In the genomic region with DNA sequence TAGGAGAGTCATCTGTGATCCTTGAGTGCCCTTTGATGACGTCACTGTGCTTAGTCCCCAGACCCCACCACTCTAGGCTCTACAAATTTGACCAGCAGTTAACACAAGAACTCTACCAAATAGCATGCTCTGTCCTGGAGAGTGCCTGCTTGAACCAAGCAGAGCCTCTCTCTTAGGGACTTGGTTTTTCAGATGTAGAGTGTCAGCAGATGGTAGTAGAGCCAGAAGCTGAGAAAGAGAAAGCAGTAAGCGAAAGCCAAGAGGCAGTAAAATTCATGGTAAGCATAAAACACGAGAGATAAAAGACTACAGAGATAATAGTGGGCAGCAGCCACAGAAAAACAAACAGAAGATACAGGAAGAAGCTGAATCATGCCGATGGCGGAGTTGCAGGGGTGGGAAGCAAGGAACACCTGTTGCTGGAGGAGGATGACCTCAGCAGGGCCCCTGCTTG, we compare ENCODE assay signal across 1 cellular context.
TF ChIP-seq lines count a peak whose summit lies in the region.

No MANE protein-coding gene starts in this region.

TF ChIP-seq in HEK293, 187 proteins besides CTCF, POLR2A, EP300 and RAD21 (continued from another document and continues in another):
- TF ChIP-seq, protein P1, sequence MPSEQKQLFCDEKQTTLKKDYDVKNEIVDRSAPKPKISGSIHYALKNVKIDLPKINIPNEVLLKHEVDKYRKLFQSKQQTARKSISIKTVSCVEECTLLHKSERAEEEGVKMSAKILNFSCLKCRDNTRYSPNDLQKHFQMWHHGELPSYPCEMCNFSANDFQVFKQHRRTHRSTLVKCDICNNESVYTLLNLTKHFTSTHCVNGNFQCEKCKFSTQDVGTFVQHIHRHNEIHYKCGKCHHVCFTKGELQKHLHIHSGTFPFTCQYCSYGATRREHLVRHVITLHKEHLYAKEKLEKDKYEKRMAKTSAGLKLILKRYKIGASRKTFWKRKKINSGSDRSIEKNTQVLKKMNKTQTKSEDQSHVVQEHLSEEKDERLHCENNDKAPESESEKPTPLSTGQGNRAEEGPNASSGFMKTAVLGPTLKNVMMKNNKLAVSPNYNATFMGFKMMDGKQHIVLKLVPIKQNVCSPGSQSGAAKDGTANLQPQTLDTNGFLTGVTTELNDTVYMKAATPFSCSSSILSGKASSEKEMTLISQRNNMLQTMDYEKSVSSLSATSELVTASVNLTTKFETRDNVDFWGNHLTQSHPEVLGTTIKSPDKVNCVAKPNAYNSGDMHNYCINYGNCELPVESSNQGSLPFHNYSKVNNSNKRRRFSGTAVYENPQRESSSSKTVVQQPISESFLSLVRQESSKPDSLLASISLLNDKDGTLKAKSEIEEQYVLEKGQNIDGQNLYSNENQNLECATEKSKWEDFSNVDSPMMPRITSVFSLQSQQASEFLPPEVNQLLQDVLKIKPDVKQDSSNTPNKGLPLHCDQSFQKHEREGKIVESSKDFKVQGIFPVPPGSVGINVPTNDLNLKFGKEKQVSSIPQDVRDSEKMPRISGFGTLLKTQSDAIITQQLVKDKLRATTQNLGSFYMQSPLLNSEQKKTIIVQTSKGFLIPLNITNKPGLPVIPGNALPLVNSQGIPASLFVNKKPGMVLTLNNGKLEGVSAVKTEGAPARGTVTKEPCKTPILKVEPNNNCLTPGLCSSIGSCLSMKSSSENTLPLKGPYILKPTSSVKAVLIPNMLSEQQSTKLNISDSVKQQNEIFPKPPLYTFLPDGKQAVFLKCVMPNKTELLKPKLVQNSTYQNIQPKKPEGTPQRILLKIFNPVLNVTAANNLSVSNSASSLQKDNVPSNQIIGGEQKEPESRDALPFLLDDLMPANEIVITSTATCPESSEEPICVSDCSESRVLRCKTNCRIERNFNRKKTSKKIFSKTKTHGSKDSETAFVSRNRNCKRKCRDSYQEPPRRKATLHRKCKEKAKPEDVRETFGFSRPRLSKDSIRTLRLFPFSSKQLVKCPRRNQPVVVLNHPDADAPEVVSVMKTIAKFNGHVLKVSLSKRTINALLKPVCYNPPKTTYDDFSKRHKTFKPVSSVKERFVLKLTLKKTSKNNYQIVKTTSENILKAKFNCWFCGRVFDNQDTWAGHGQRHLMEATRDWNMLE (tag by site-specific recombination; conservative IDR thresholded peaks at IDR 0.05; ENCODE audit: low read depth), result no peak
- TF ChIP-seq, protein P2, sequence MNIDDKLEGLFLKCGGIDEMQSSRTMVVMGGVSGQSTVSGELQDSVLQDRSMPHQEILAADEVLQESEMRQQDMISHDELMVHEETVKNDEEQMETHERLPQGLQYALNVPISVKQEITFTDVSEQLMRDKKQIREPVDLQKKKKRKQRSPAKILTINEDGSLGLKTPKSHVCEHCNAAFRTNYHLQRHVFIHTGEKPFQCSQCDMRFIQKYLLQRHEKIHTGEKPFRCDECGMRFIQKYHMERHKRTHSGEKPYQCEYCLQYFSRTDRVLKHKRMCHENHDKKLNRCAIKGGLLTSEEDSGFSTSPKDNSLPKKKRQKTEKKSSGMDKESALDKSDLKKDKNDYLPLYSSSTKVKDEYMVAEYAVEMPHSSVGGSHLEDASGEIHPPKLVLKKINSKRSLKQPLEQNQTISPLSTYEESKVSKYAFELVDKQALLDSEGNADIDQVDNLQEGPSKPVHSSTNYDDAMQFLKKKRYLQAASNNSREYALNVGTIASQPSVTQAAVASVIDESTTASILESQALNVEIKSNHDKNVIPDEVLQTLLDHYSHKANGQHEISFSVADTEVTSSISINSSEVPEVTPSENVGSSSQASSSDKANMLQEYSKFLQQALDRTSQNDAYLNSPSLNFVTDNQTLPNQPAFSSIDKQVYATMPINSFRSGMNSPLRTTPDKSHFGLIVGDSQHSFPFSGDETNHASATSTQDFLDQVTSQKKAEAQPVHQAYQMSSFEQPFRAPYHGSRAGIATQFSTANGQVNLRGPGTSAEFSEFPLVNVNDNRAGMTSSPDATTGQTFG (tag by site-specific recombination; IDR thresholded peaks at IDR 0.05; ENCODE audit: borderline replicate concordance), result no peak
- TF ChIP-seq ZBTB20 (tag by site-specific recombination; IDR thresholded peaks at IDR 0.05), result peak; percentile 59
- TF ChIP-seq ZNF146 (tag by site-specific recombination; IDR thresholded peaks at IDR 0.05), result no peak
- TF ChIP-seq, protein P3, sequence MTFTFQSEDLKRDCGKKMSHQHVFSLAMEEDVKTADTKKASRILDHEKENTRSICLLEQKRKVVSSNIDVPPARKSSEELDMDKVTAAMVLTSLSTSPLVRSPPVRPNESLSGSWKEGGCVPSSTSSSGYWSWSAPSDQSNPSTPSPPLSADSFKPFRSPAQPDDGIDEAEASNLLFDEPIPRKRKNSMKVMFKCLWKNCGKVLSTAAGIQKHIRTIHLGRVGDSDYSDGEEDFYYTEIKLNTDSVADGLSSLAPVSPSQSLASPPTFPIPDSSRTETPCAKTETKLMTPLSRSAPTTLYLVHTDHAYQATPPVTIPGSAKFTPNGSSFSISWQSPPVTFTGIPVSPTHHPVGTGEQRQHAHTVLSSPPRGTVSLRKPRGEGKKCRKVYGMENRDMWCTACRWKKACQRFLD (tag by site-specific recombination; IDR thresholded peaks at IDR 0.05), result no peak
- TF ChIP-seq SP3 (tag by site-specific recombination; IDR thresholded peaks at IDR 0.05), result 0 out of 2 replicates have a peak, but pooled peaks have one; percentile 22
- TF ChIP-seq ZNF350 (tag by site-specific recombination; IDR thresholded peaks at IDR 0.05), result no peak
- TF ChIP-seq BCL11A (tag by site-specific recombination; IDR thresholded peaks at IDR 0.05; ENCODE audit: low read depth), result no peak
- no peak for TF ChIP-seq ZNF23 (tag by site-specific recombination; IDR thresholded peaks at IDR 0.05; ENCODE audit: borderline replicate concordance)
- no peak for TF ChIP-seq ZNF571 (tag by site-specific recombination; IDR thresholded peaks at IDR 0.05)
- no peak for TF ChIP-seq ZNF621 (tag by site-specific recombination; IDR thresholded peaks at IDR 0.05)
- TF ChIP-seq, protein P4, sequence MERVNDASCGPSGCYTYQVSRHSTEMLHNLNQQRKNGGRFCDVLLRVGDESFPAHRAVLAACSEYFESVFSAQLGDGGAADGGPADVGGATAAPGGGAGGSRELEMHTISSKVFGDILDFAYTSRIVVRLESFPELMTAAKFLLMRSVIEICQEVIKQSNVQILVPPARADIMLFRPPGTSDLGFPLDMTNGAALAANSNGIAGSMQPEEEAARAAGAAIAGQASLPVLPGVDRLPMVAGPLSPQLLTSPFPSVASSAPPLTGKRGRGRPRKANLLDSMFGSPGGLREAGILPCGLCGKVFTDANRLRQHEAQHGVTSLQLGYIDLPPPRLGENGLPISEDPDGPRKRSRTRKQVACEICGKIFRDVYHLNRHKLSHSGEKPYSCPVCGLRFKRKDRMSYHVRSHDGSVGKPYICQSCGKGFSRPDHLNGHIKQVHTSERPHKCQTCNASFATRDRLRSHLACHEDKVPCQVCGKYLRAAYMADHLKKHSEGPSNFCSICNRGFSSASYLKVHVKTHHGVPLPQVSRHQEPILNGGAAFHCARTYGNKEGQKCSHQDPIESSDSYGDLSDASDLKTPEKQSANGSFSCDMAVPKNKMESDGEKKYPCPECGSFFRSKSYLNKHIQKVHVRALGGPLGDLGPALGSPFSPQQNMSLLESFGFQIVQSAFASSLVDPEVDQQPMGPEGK (tag by site-specific recombination; IDR thresholded peaks at IDR 0.05), result no peak
- TF ChIP-seq ZNF560 (tag by site-specific recombination; IDR thresholded peaks at IDR 0.05; ENCODE audit: borderline replicate concordance), result no peak
- TF ChIP-seq ZIC2 (tag by site-specific recombination; IDR thresholded peaks at IDR 0.05), result peak; percentile 82
- TF ChIP-seq, protein P5, sequence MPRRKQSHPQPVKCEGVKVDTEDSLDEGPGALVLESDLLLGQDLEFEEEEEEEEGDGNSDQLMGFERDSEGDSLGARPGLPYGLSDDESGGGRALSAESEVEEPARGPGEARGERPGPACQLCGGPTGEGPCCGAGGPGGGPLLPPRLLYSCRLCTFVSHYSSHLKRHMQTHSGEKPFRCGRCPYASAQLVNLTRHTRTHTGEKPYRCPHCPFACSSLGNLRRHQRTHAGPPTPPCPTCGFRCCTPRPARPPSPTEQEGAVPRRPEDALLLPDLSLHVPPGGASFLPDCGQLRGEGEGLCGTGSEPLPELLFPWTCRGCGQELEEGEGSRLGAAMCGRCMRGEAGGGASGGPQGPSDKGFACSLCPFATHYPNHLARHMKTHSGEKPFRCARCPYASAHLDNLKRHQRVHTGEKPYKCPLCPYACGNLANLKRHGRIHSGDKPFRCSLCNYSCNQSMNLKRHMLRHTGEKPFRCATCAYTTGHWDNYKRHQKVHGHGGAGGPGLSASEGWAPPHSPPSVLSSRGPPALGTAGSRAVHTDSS (tag by site-specific recombination; IDR thresholded peaks at IDR 0.05), result no peak
- no peak for TF ChIP-seq ZNF776 (tag by site-specific recombination; IDR thresholded peaks at IDR 0.05; ENCODE audit: borderline replicate concordance)
- no peak for TF ChIP-seq ZFP37 (tag by site-specific recombination; IDR thresholded peaks at IDR 0.05)
- 0 out of 2 replicates have a peak, but pooled peaks have one; percentile 22 for TF ChIP-seq ZFP69B (tag by site-specific recombination; IDR thresholded peaks at IDR 0.05)
- no peak for TF ChIP-seq ZNF785 (tag by site-specific recombination; IDR thresholded peaks at IDR 0.05)
- no peak for TF ChIP-seq HOXC10 (CRISPR knock-in tag; IDR thresholded peaks at IDR 0.05)
- TF ChIP-seq SP2 (tag by site-specific recombination; IDR thresholded peaks at IDR 0.05), result no peak
- peak; percentile 97 for TF ChIP-seq ZXDB (tag by site-specific recombination; IDR thresholded peaks at IDR 0.05)
- TF ChIP-seq ZNF223 (tag by site-specific recombination; IDR thresholded peaks at IDR 0.05), result no peak
- no peak for TF ChIP-seq ZFP41 (tag by site-specific recombination; IDR thresholded peaks at IDR 0.05; ENCODE audit: borderline replicate concordance)
- TF ChIP-seq PRDM1 (tag by site-specific recombination; IDR thresholded peaks at IDR 0.05), result peak; percentile 73
- TF ChIP-seq YY2 (tag by site-specific recombination; IDR thresholded peaks at IDR 0.05), result no peak
- no peak for TF ChIP-seq ZNF561 (tag by site-specific recombination; IDR thresholded peaks at IDR 0.05; ENCODE audit: borderline replicate concordance)
- TF ChIP-seq ZNF114 (tag by site-specific recombination; IDR thresholded peaks at IDR 0.05), result no peak
- TF ChIP-seq, protein P6, sequence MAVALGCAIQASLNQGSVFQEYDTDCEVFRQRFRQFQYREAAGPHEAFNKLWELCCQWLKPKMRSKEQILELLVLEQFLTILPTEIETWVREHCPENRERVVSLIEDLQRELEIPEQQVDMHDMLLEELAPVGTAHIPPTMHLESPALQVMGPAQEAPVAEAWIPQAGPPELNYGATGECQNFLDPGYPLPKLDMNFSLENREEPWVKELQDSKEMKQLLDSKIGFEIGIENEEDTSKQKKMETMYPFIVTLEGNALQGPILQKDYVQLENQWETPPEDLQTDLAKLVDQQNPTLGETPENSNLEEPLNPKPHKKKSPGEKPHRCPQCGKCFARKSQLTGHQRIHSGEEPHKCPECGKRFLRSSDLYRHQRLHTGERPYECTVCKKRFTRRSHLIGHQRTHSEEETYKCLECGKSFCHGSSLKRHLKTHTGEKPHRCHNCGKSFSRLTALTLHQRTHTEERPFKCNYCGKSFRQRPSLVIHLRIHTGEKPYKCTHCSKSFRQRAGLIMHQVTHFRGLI (tag by site-specific recombination; IDR thresholded peaks at IDR 0.05), result no peak
- TF ChIP-seq, protein P7, sequence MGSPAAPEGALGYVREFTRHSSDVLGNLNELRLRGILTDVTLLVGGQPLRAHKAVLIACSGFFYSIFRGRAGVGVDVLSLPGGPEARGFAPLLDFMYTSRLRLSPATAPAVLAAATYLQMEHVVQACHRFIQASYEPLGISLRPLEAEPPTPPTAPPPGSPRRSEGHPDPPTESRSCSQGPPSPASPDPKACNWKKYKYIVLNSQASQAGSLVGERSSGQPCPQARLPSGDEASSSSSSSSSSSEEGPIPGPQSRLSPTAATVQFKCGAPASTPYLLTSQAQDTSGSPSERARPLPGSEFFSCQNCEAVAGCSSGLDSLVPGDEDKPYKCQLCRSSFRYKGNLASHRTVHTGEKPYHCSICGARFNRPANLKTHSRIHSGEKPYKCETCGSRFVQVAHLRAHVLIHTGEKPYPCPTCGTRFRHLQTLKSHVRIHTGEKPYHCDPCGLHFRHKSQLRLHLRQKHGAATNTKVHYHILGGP (tag by site-specific recombination; IDR thresholded peaks at IDR 0.05), result peak; percentile 90
- TF ChIP-seq ZNF837 (tag by site-specific recombination; IDR thresholded peaks at IDR 0.05), result no peak
- TF ChIP-seq ZNF274 (IDR thresholded peaks at IDR 0.05; ENCODE audit: low read length), result no peak
- TF ChIP-seq ZNF274 (tag by site-specific recombination; IDR thresholded peaks at IDR 0.05; ENCODE audit: borderline replicate concordance), result no peak
- TF ChIP-seq ZNF626 (tag by site-specific recombination; IDR thresholded peaks at IDR 0.05), result no peak
- peak; percentile 87 for TF ChIP-seq ZNF335 (tag by site-specific recombination; conservative IDR thresholded peaks at IDR 0.05)
- TF ChIP-seq REPIN1 (tag by site-specific recombination; IDR thresholded peaks at IDR 0.05; ENCODE audit: low read depth), result no peak
- peak; percentile 98 for TF ChIP-seq OSR2 (tag by site-specific recombination; IDR thresholded peaks at IDR 0.05)
- TF ChIP-seq, protein P8, sequence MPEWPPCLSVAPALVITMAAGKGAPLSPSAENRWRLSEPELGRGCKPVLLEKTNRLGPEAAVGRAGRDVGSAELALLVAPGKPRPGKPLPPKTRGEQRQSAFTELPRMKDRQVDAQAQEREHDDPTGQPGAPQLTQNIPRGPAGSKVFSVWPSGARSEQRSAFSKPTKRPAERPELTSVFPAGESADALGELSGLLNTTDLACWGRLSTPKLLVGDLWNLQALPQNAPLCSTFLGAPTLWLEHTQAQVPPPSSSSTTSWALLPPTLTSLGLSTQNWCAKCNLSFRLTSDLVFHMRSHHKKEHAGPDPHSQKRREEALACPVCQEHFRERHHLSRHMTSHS (tag by site-specific recombination; IDR thresholded peaks at IDR 0.05), result no peak
- TF ChIP-seq ZNF707 (tag by site-specific recombination; IDR thresholded peaks at IDR 0.05), result no peak
- no peak for TF ChIP-seq RBAK (tag by site-specific recombination; IDR thresholded peaks at IDR 0.05)
- TF ChIP-seq, protein P9, sequence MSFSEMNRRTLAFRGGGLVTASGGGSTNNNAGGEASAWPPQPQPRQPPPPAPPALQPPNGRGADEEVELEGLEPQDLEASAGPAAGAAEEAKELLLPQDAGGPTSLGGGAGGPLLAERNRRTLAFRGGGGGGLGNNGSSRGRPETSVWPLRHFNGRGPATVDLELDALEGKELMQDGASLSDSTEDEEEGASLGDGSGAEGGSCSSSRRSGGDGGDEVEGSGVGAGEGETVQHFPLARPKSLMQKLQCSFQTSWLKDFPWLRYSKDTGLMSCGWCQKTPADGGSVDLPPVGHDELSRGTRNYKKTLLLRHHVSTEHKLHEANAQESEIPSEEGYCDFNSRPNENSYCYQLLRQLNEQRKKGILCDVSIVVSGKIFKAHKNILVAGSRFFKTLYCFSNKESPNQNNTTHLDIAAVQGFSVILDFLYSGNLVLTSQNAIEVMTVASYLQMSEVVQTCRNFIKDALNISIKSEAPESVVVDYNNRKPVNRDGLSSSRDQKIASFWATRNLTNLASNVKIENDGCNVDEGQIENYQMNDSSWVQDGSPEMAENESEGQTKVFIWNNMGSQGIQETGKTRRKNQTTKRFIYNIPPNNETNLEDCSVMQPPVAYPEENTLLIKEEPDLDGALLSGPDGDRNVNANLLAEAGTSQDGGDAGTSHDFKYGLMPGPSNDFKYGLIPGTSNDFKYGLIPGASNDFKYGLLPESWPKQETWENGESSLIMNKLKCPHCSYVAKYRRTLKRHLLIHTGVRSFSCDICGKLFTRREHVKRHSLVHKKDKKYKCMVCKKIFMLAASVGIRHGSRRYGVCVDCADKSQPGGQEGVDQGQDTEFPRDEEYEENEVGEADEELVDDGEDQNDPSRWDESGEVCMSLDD (tag by site-specific recombination; IDR thresholded peaks at IDR 0.05), result no peak
- TF ChIP-seq ZNF24 (tag by site-specific recombination; IDR thresholded peaks at IDR 0.05), result no peak
- TF ChIP-seq ZNF501 (tag by site-specific recombination; IDR thresholded peaks at IDR 0.05), result no peak
- no peak for TF ChIP-seq ZFP3 (tag by site-specific recombination; IDR thresholded peaks at IDR 0.05; ENCODE audit: low read depth)
- TF ChIP-seq GLI2 (tag by site-specific recombination; IDR thresholded peaks at IDR 0.05; ENCODE audit: borderline replicate concordance, low read depth), result no peak
